15 cellular contexts compared by ENCODE assay signal in genomic region chr20:53903652-53903987, GRCh38.
A peak's percentile ranks its signal among the peaks of the same experiment; 100 is the strongest.
DNase-seq lines count a peak whose midpoint lies in the region; ATAC-seq and TF ChIP-seq lines count a peak whose summit lies in the region.
"Had no signal": no experiment of that assay in that cellular context is flagged by ENCODE, and none has a peak within 500 bp of the region (broad histone marks: within the 10 kb centered on the region; RNA-seq: fewer than 3 reads in every experiment).

No MANE protein-coding gene starts in this region.

- H3K36me3 ChIP-seq in Panc1 (ENCODE audit: control insufficient read depth, insufficient read depth, low read length), result no peaks in the 10 kb centered on the region
- no peaks in the 10 kb centered on the region for H3K36me3 ChIP-seq in spleen
- H3K36me3 ChIP-seq: esophagus squamous epithelium, pancreas, Peyer's patch had no signal

- intact Hi-C loops in activated naive CD4-positive, alpha-beta T cell treated with anti-CD3 and anti-CD28 coated beads for 36 hours (cut with micrococcal nuclease), result no loop called here
- intact Hi-C loops in Panc1 (cut with micrococcal nuclease; ENCODE audit: unreplicated experiment) (no loop called here), spleen (cut with DNase I; ENCODE audit: low total_unique reads) (no loop called here)

- H3K4me3 Mint-ChIP-seq in activated naive CD4-positive, alpha-beta T cell treated with anti-CD3 and anti-CD28 coated beads for 36 hours, result no peak overlapping the region
- H3K4me3 Mint-ChIP-seq: type B pancreatic cell had no signal

- H3K9me3 ChIP-seq in Panc1 (ENCODE audit: control insufficient read depth, insufficient read depth, low read depth, low read length) (no peaks in the 10 kb centered on the region), spleen (no peaks in the 10 kb centered on the region)
- H3K9me3 ChIP-seq: esophagus squamous epithelium, pancreas, Peyer's patch had no signal

- H3K4me1 Mint-ChIP-seq in activated naive CD4-positive, alpha-beta T cell treated with anti-CD3 and anti-CD28 coated beads for 36 hours (ENCODE audit: low read depth), result peaks cover 56% of the 10 kb centered on the region

- in situ Hi-C loops in Panc1 (cut with HindIII; ENCODE audit: low pct_unique_long_range_greater_than_20kb, low sequenced_read_pairs), result no loop called here

- H3K27me3 Mint-ChIP-seq in activated naive CD4-positive, alpha-beta T cell treated with anti-CD3 and anti-CD28 coated beads for 36 hours (ENCODE audit: low read depth), result no peaks in the 10 kb centered on the region
- H3K27me3 Mint-ChIP-seq: type B pancreatic cell had no signal

- H3K27ac ChIP-seq in Panc1 (ENCODE audit: low read length), result peak overlapping the region; percentile 100
- peak overlapping the region in 7 of 8 donors; percentile 44 to 92 (median 74) for H3K27ac ChIP-seq in spleen
- H3K27ac ChIP-seq: esophagus squamous epithelium, pancreas, Peyer's patch had no signal

- H3K4me3 ChIP-seq in Panc1 (ENCODE audit: low read depth in 2 of 2, low read length in 2 of 2) (no peak overlapping the region), spleen (peak overlapping the region in 1 of 8 donors; percentile 41)
- H3K4me3 ChIP-seq: esophagus squamous epithelium, pancreas, Peyer's patch had no signal

- no peaks in the 10 kb centered on the region for H3K27me3 ChIP-seq in Panc1 (ENCODE audit: control insufficient read depth, insufficient read depth, low read length)
- H3K27me3 ChIP-seq in spleen (replicated peaks in 1 of 7), result no peaks in the 10 kb centered on the region
- H3K27me3 ChIP-seq: esophagus squamous epithelium, pancreas, Peyer's patch had no signal

- no peaks in the 10 kb centered on the region for H3K36me3 Mint-ChIP-seq in activated naive CD4-positive, alpha-beta T cell treated with anti-CD3 and anti-CD28 coated beads for 36 hours (ENCODE audit: low read depth)
- H3K36me3 Mint-ChIP-seq in activated naive CD4-positive, alpha-beta T cell treated with anti-CD3 and anti-CD28 coated beads, Interleukin-2, amount 50 U/mL, for 72 hours, result no peaks in the 10 kb centered on the region
- H3K36me3 Mint-ChIP-seq: type B pancreatic cell had no signal

- no peak for ATAC-seq in activated naive CD4-positive, alpha-beta T cell treated with anti-CD3 and anti-CD28 coated beads, Interleukin-2, amount 50 U/mL, for 72 hours
- no peak for ATAC-seq in Panc1
- ATAC-seq in GM18858 (IDR thresholded peaks at IDR 0.05; ENCODE audit: unreplicated experiment), result no peak
- ATAC-seq: pancreas had no signal

- H3K27ac Mint-ChIP-seq in activated naive CD4-positive, alpha-beta T cell treated with anti-CD3 and anti-CD28 coated beads for 36 hours, result no peak overlapping the region
- H3K27ac Mint-ChIP-seq in activated naive CD4-positive, alpha-beta T cell treated with anti-CD3 and anti-CD28 coated beads, Interleukin-2, amount 50 U/mL, for 72 hours, result no peak overlapping the region
- H3K27ac Mint-ChIP-seq: type B pancreatic cell had no signal

- no peaks in the 10 kb centered on the region for H3K9me3 Mint-ChIP-seq in activated naive CD4-positive, alpha-beta T cell treated with anti-CD3 and anti-CD28 coated beads for 36 hours
- peaks cover 0 to 7% of the 10 kb centered on the region in 2 donors for H3K9me3 Mint-ChIP-seq in activated naive CD4-positive, alpha-beta T cell treated with anti-CD3 and anti-CD28 coated beads, Interleukin-2, amount 50 U/mL, for 72 hours
- H3K9me3 Mint-ChIP-seq: type B pancreatic cell had no signal

- POLR2A ChIA-PET in Panc1 (lab: Charles Lee), result no interaction called here

- H3K4me1 ChIP-seq in Panc1 (ENCODE audit: control insufficient read depth, insufficient read depth, low read length), result peaks cover 58% of the 10 kb centered on the region
- peaks cover 5 to 89% (median 46%) of the 10 kb centered on the region in 6 donors for H3K4me1 ChIP-seq in spleen

- TF ChIP-seq POLR2A in spleen (IDR thresholded peaks at IDR 0.05), result no peak

- no TSS peak for BruUV-seq in Panc1 (replicated peaks; lab: Mats Ljungman, UMichigan)

- TF ChIP-seq CTCF in Panc1 (IDR thresholded peaks at IDR 0.05), result no peak
- no peak for TF ChIP-seq CTCF in spleen (IDR thresholded peaks at IDR 0.05 in 8 of 11, conservative IDR thresholded peaks at IDR 0.05 in 3 of 11)

- DNase-seq in activated naive CD4-positive, alpha-beta T cell treated with anti-CD3 and anti-CD28 coated beads for 36 hours, result peak; percentile 38
- DNase-seq in activated naive CD4-positive, alpha-beta T cell treated with anti-CD3 and anti-CD28 coated beads, Interleukin-2, amount 50 U/mL, for 72 hours (ENCODE audit: low spot score in 2 of 2), result no peak
- no peak for DNase-seq in Panc1 (ENCODE audit: low read depth, low spot score)
- peak; percentile 57 for DNase-seq in amniotic epithelial cell (ENCODE audit: low read depth)
- DNase-seq in spleen, result no peak
- no peak for DNase-seq in stimulated activated CD4-positive, alpha-beta T cell treated with anti-CD3 and anti-CD28 coated beads, Interleukin-4, amount 100 ng/mL, for 4 hours
- no peak for DNase-seq in HUDEP-2 (lab: John Stamatoyannopoulos, UW; ENCODE audit: unreplicated experiment in 76 of 76)
- DNase-seq: esophagus squamous epithelium, NCI-H1092, NCI-H345, pancreas, T-helper 9 cell had no signal

- 38 to 64% (median 51%) methylated on average over 2 of the region's 2 CpGs for WGBS in spleen, 5 donors

- CTCF ChIA-PET in activated naive CD4-positive, alpha-beta T cell treated with anti-CD3 and anti-CD28 coated beads for 36 hours (lab: Charles Lee), result interaction anchor here (0.7 kb wide), 1 partner anchor 14 kb away, joined by 3 read pairs; no protein-coding TSS in a partner anchor
- CTCF ChIA-PET in Panc1 (lab: Charles Lee), result no interaction called here

Comparison
In these comparisons a context has a peak if more than half of its experiments do, and no peak if none do; other contexts are left out.
1. DNase-seq: peak in activated naive CD4-positive, alpha-beta T cell treated with anti-CD3 and anti-CD28 coated beads for 36 hours (single experiment) and amniotic epithelial cell (single experiment); none in activated naive CD4-positive, alpha-beta T cell treated with anti-CD3 and anti-CD28 coated beads, Interleukin-2, amount 50 U/mL, for 72 hours (0 of 2), Panc1 (single experiment), spleen (single experiment), stimulated activated CD4-positive, alpha-beta T cell treated with anti-CD3 and anti-CD28 coated beads, Interleukin-4, amount 100 ng/mL, for 4 hours (0 of 2) and HUDEP-2 (0 of 76).